Comparison of ENCODE assay signal across 18 cellular contexts in the genomic region with DNA sequence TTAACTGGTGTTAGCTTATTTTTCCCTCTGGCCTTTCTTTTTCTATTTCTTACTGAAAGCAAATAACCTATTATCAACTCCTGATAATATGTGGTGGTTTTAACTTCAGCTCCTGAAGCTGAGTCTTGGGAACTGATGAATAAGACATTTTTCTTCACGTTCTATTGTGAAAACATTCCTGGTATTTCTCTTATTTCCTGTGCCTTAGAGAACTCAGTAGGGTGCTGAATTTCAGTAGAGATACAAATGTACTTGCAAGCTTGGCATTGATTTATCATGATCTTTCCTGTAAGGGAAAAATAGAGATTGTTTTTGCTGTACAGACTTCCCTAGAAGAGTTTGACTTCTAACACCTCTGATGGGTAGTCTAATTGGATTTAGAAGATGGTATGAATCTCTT. TPM values are rescaled to one million over a fixed set of nuclear protein-coding genes. Genes with fewer than 3 reads are reported as not detected.
"Had no signal": no experiment of that assay in that cellular context is flagged by ENCODE, and none has a peak within 500 bp of the region (broad histone marks: within the 10 kb centered on the region; RNA-seq: fewer than 3 reads in every experiment).

No MANE protein-coding gene starts in this region.

- H3K27ac Mint-ChIP-seq: activated CD4-positive, alpha-beta T cell treated with anti-CD3 and anti-CD28 coated beads, Interleukin-2, amount 10 ng/mL, durations not matched to agents 7 days and 5 days; activated naive CD8-positive, alpha-beta T cell treated with anti-CD3 and anti-CD28 coated beads, Interleukin-2, amount 10 ng/mL, durations not matched to agents 7 days and 5 days; activated T-helper 1 cell treated with anti-CD3 and anti-CD28 coated beads, Interleukin-12 subunit alpha, Interleukin-12 subunit beta, Interleukin-2, Interleukin-4 antibody, amounts not matched to agents 30 ng/mL and 10 ng/mL and 1 ng/mL, durations not matched to agents 14 hours and 24 hours and 36 hours; mesothelial cell of epicardium; stimulated activated naive CD8-positive, alpha-beta T cell treated with anti-CD3 and anti-CD28 coated beads, Interleukin-15, amount 100 ng/mL, for 72 hours had no signal

- ATAC-seq: esophagus mucosa; sciatic nerve; stimulated activated naive CD8-positive, alpha-beta T cell treated with anti-CD3 and anti-CD28 coated beads, Interleukin-15, amount 100 ng/mL, for 72 hours had no signal

- H3K4me3 ChIP-seq: hepatocyte, ovary, spleen, upper lobe of left lung had no signal

- H3K9me3 Mint-ChIP-seq: activated CD4-positive, alpha-beta T cell treated with anti-CD3 and anti-CD28 coated beads, Interleukin-2, amount 10 ng/mL, durations not matched to agents 7 days and 5 days; activated naive CD8-positive, alpha-beta T cell treated with anti-CD3 and anti-CD28 coated beads, Interleukin-2, amount 10 ng/mL, durations not matched to agents 7 days and 5 days; activated T-helper 1 cell treated with anti-CD3 and anti-CD28 coated beads, Interleukin-12 subunit alpha, Interleukin-12 subunit beta, Interleukin-2, Interleukin-4 antibody, amounts not matched to agents 30 ng/mL and 10 ng/mL and 1 ng/mL, durations not matched to agents 14 hours and 24 hours and 36 hours; mesothelial cell of epicardium; stimulated activated naive CD8-positive, alpha-beta T cell treated with anti-CD3 and anti-CD28 coated beads, Interleukin-15, amount 100 ng/mL, for 72 hours had no signal

- H3K27me3 Mint-ChIP-seq: activated CD4-positive, alpha-beta T cell treated with anti-CD3 and anti-CD28 coated beads, Interleukin-2, amount 10 ng/mL, durations not matched to agents 7 days and 5 days; activated naive CD8-positive, alpha-beta T cell treated with anti-CD3 and anti-CD28 coated beads, Interleukin-2, amount 10 ng/mL, durations not matched to agents 7 days and 5 days; stimulated activated naive CD8-positive, alpha-beta T cell treated with anti-CD3 and anti-CD28 coated beads, Interleukin-15, amount 100 ng/mL, for 72 hours had no signal

- H3K4me1 Mint-ChIP-seq: activated CD4-positive, alpha-beta T cell treated with anti-CD3 and anti-CD28 coated beads, Interleukin-2, amount 10 ng/mL, durations not matched to agents 7 days and 5 days; activated naive CD8-positive, alpha-beta T cell treated with anti-CD3 and anti-CD28 coated beads, Interleukin-2, amount 10 ng/mL, durations not matched to agents 7 days and 5 days; stimulated activated naive CD8-positive, alpha-beta T cell treated with anti-CD3 and anti-CD28 coated beads, Interleukin-15, amount 100 ng/mL, for 72 hours had no signal

- H3K36me3 Mint-ChIP-seq: activated naive CD8-positive, alpha-beta T cell treated with anti-CD3 and anti-CD28 coated beads, Interleukin-2, amount 10 ng/mL, durations not matched to agents 7 days and 5 days; mesothelial cell of epicardium had no signal

- FAIRE-seq: colon had no signal

- DNase-seq: activated CD4-positive, alpha-beta T cell treated with anti-CD3 and anti-CD28 coated beads, Interleukin-2, amount 10 ng/mL, durations not matched to agents 7 days and 5 days; activated CD4-positive, CD25-positive, alpha-beta regulatory T cell; activated naive CD8-positive, alpha-beta T cell treated with anti-CD3 and anti-CD28 coated beads, Interleukin-2, amount 10 ng/mL, durations not matched to agents 7 days and 5 days; anterior cingulate cortex; ovary; spleen; stimulated activated naive CD8-positive, alpha-beta T cell treated with anti-CD3 and anti-CD28 coated beads, Interleukin-15, amount 100 ng/mL, for 72 hours; upper lobe of left lung had no signal

- H3K4me3 Mint-ChIP-seq: activated CD4-positive, alpha-beta T cell treated with anti-CD3 and anti-CD28 coated beads, Interleukin-2, amount 10 ng/mL, durations not matched to agents 7 days and 5 days; activated naive CD8-positive, alpha-beta T cell treated with anti-CD3 and anti-CD28 coated beads, Interleukin-2, amount 10 ng/mL, durations not matched to agents 7 days and 5 days; activated T-helper 1 cell treated with anti-CD3 and anti-CD28 coated beads, Interleukin-12 subunit alpha, Interleukin-12 subunit beta, Interleukin-2, Interleukin-4 antibody, amounts not matched to agents 30 ng/mL and 10 ng/mL and 1 ng/mL, durations not matched to agents 14 hours and 24 hours and 36 hours; mesothelial cell of epicardium; stimulated activated naive CD8-positive, alpha-beta T cell treated with anti-CD3 and anti-CD28 coated beads, Interleukin-15, amount 100 ng/mL, for 72 hours had no signal

RNA-seq across cellular contexts. Expression of gene DCC, which starts 52.8 kb away (rescaled TPM):
- total RNA-seq: activated CD4-positive, alpha-beta T cell treated with anti-CD3 and anti-CD28 coated beads, Interleukin-2, amount 10 ng/mL, durations not matched to agents 7 days and 5 days; activated naive CD8-positive, alpha-beta T cell treated with anti-CD3 and anti-CD28 coated beads, Interleukin-2, amount 10 ng/mL, durations not matched to agents 7 days and 5 days; activated T-helper 1 cell treated with anti-CD3 and anti-CD28 coated beads, Interleukin-12 subunit alpha, Interleukin-12 subunit beta, Interleukin-2, Interleukin-4 antibody, amounts not matched to agents 30 ng/mL and 10 ng/mL and 1 ng/mL, durations not matched to agents 14 hours and 24 hours and 36 hours; cardiac septum; esophagus mucosa; fibroblast of villous mesenchyme; pulmonary artery endothelial cell; sciatic nerve; T-helper 2 cell treated with Interferon-gamma antibody and Interleukin-4, amounts not matched to agents 100 ng/mL and 5 ng/mL, for 36 hours had no signal
